14 cellular contexts compared by ENCODE assay signal in genomic region chr9:113853333-113853732, GRCh38. TPM values are rescaled to one million over a fixed set of nuclear protein-coding genes. Genes with fewer than 3 reads are reported as not detected.
A peak's percentile ranks its signal among the peaks of the same experiment; 100 is the strongest.
DNase-seq lines count a peak whose midpoint lies in the region; ATAC-seq and TF ChIP-seq lines count a peak whose summit lies in the region.
"Had no signal": no experiment of that assay in that cellular context is flagged by ENCODE, and none has a peak within 500 bp of the region (broad histone marks: within the 10 kb centered on the region; RNA-seq: fewer than 3 reads in every experiment).

No MANE protein-coding gene starts in this region.

- no peak overlapping the region for H3K9ac ChIP-seq in HCT116 (ENCODE audit: low read length)

- no peak for TF ChIP-seq POLR2A in HCT116 (IDR thresholded peaks at IDR 0.05; ENCODE audit: borderline replicate concordance, extremely low read depth, insufficient read depth, insufficient read length)

- CTCF ChIA-PET in HCT116 (lab: Charles Lee) = no interaction called here

- H3K4me3 ChIP-seq in HCT116 (replicated peaks in 1 of 2; ENCODE audit: low read depth in 1 of 2, low read length in 2 of 2) = no peak overlapping the region
- H3K4me3 ChIP-seq: MG63, spleen had no signal

- peaks cover 23% of the 10 kb centered on the region for H3K4me1 Mint-ChIP-seq in CD14-positive monocyte
- peaks cover 9% of the 10 kb centered on the region for H3K4me1 Mint-ChIP-seq in stimulated activated naive CD8-positive, alpha-beta T cell treated with anti-CD3 and anti-CD28 coated beads, Interleukin-15, amount 100 ng/mL, for 72 hours
- peaks cover 8% of the 10 kb centered on the region for H3K4me1 Mint-ChIP-seq in activated T-cell treated with anti-CD3 and anti-CD28 coated beads, Interleukin-2, amount 50 U/mL, for 24 hours (ENCODE audit: low read depth)

- no peak overlapping the region for H3K27ac ChIP-seq in HCT116 (ENCODE audit: low read depth, low read length)
- H3K27ac ChIP-seq: spleen had no signal

- no peaks in the 10 kb centered on the region for H3K27me3 ChIP-seq in HCT116 (ENCODE audit: insufficient read depth, low read length)
- H3K27me3 ChIP-seq: MG63, spleen had no signal

- H3K9me2 ChIP-seq in HCT116 (ENCODE audit: insufficient read depth) = no peaks in the 10 kb centered on the region

- peak; percentile 19; the same call in 1 of the 2 replicates for TF ChIP-seq RAD21 in HCT116 (IDR thresholded peaks at IDR 0.05; ENCODE audit: low read depth)

- intact Hi-C loops in CD14-positive monocyte (cut with micrococcal nuclease) (no loop called here), HCT116 (cut with micrococcal nuclease) (no loop called here)

- no peaks in the 10 kb centered on the region for H3K79me2 ChIP-seq in HCT116 (ENCODE audit: insufficient read depth, low read length)

- no peaks in the 10 kb centered on the region for H3K36me3 ChIP-seq in HCT116 (ENCODE audit: control insufficient read depth in 1 of 2, insufficient read depth in 2 of 2, low read length in 2 of 2)
- H3K36me3 ChIP-seq: MG63, spleen had no signal

- DNase-seq in CD14-positive monocyte (ENCODE audit: low spot score) (no peak), HCT116 (ENCODE audit: low read depth, low spot score) (no peak), amniotic epithelial cell (ENCODE audit: low read depth) (peak; percentile 28), left lobe of liver (ENCODE audit: low spot score) (no peak), H4 (ENCODE audit: low spot score) (no peak)
- DNase-seq in stimulated activated naive CD8-positive, alpha-beta T cell treated with anti-CD3 and anti-CD28 coated beads, Interleukin-15, amount 100 ng/mL, for 72 hours = no peak
- DNase-seq in activated T-cell treated with anti-CD3 and anti-CD28 coated beads, Interleukin-2, amount 50 U/mL, for 24 hours = no peak
- DNase-seq in activated CD4-positive, alpha-beta T cell treated with anti-CD3 and anti-CD28 coated beads, Interleukin-2, amount 50 U/mL, for 4 hours = no peak
- DNase-seq: hippocampal formation, MG63, spleen, T1000, trophoblast cell had no signal

- H4K20me1 ChIP-seq in HCT116 (ENCODE audit: insufficient read depth) = no peaks in the 10 kb centered on the region

- no peak overlapping the region for H3K4me3 Mint-ChIP-seq in CD14-positive monocyte
- no peak overlapping the region for H3K4me3 Mint-ChIP-seq in stimulated activated naive CD8-positive, alpha-beta T cell treated with anti-CD3 and anti-CD28 coated beads, Interleukin-15, amount 100 ng/mL, for 72 hours
- no peak overlapping the region for H3K4me3 Mint-ChIP-seq in activated T-cell treated with anti-CD3 and anti-CD28 coated beads, Interleukin-2, amount 50 U/mL, for 24 hours
- H3K4me3 Mint-ChIP-seq: activated naive CD4-positive, alpha-beta T cell treated with anti-CD3 and anti-CD28 coated beads, Interleukin-2, amount 50 U/mL, for 24 hours had no signal

- peaks cover 6 to 15% (median 9%) of the 10 kb centered on the region in 7 donors for H3K9me3 Mint-ChIP-seq in CD14-positive monocyte
- H3K9me3 Mint-ChIP-seq in stimulated activated naive CD8-positive, alpha-beta T cell treated with anti-CD3 and anti-CD28 coated beads, Interleukin-15, amount 100 ng/mL, for 72 hours = peaks cover 9 to 18% of the 10 kb centered on the region in 2 donors
- H3K9me3 Mint-ChIP-seq in activated T-cell treated with anti-CD3 and anti-CD28 coated beads, Interleukin-2, amount 50 U/mL, for 24 hours = peaks cover 18% of the 10 kb centered on the region

- H3K9me3 ChIP-seq in HCT116 (ENCODE audit: control insufficient read depth in 1 of 2, insufficient read depth in 1 of 2, low read depth in 1 of 2, low read length in 2 of 2) = no peaks in the 10 kb centered on the region; a peak in 1 of 4 replicates

- no TSS peak for BruUV-seq in HCT116 (replicated peaks; lab: Mats Ljungman, UMichigan)

- ATAC-seq in HCT116 (peak; percentile 81; the same call in 1 of the 2 replicates), left lobe of liver (peak; percentile 98)
- ATAC-seq in stimulated activated naive CD8-positive, alpha-beta T cell treated with anti-CD3 and anti-CD28 coated beads, Interleukin-15, amount 100 ng/mL, for 72 hours = no peak

- peak; percentile 42 for TF ChIP-seq CTCF in CD14-positive monocyte (IDR thresholded peaks at IDR 0.05)
- TF ChIP-seq CTCF in HCT116 (IDR thresholded peaks at IDR 0.05 in 2 of 3, conservative IDR thresholded peaks at IDR 0.05 in 1 of 3; ENCODE audit: borderline replicate concordance in 1 of 3, insufficient read depth in 1 of 3, low read depth in 2 of 3, low read length in 2 of 3) = peak; percentile 32 to 63 (median 58); a peak in 5 of 6 replicates

- POLR2A ChIA-PET in HCT116 (lab: Charles Lee) = no interaction called here

- no peaks in the 10 kb centered on the region for H3K4me1 ChIP-seq in HCT116 (ENCODE audit: control insufficient read depth in 1 of 2, insufficient read depth in 2 of 2, low read length in 2 of 2)
- H3K4me1 ChIP-seq: spleen had no signal

- peaks cover 0 to 2% (median 0%) of the 10 kb centered on the region in 3 donors for H3K27me3 Mint-ChIP-seq in CD14-positive monocyte (ENCODE audit: low read depth in 3 of 3)
- H3K27me3 Mint-ChIP-seq in stimulated activated naive CD8-positive, alpha-beta T cell treated with anti-CD3 and anti-CD28 coated beads, Interleukin-15, amount 100 ng/mL, for 72 hours = peaks cover 7% of the 10 kb centered on the region
- peaks cover 30% of the 10 kb centered on the region for H3K27me3 Mint-ChIP-seq in activated T-cell treated with anti-CD3 and anti-CD28 coated beads, Interleukin-2, amount 50 U/mL, for 24 hours

- RAD21 ChIA-PET in HCT116 (lab: Charles Lee; ENCODE audit: low non-redundant PET in 1 of 2, low total read pairs in 2 of 2, uncharacterized antibody in 2 of 2, unreplicated experiment in 2 of 2) = no interaction called here

- H3K4me2 ChIP-seq in HCT116 (ENCODE audit: low read length) = no peak overlapping the region

- H2AFZ ChIP-seq in HCT116 (ENCODE audit: low read depth, low read length, poor library complexity, severe bottlenecking) = no peak overlapping the region

- no peaks in the 10 kb centered on the region for H3K36me3 Mint-ChIP-seq in CD14-positive monocyte
- H3K36me3 Mint-ChIP-seq in activated T-cell treated with anti-CD3 and anti-CD28 coated beads, Interleukin-2, amount 50 U/mL, for 24 hours (ENCODE audit: low read depth) = no peaks in the 10 kb centered on the region

- no peak overlapping the region for H3K27ac Mint-ChIP-seq in CD14-positive monocyte
- no peak overlapping the region for H3K27ac Mint-ChIP-seq in stimulated activated naive CD8-positive, alpha-beta T cell treated with anti-CD3 and anti-CD28 coated beads, Interleukin-15, amount 100 ng/mL, for 72 hours
- H3K27ac Mint-ChIP-seq in activated T-cell treated with anti-CD3 and anti-CD28 coated beads, Interleukin-2, amount 50 U/mL, for 24 hours = no peak overlapping the region
- H3K27ac Mint-ChIP-seq: activated naive CD4-positive, alpha-beta T cell treated with anti-CD3 and anti-CD28 coated beads, Interleukin-2, amount 50 U/mL, for 24 hours had no signal

TF ChIP-seq in HCT116, 20 proteins besides CTCF, POLR2A, EP300 and RAD21:
- TF ChIP-seq CBX3 (IDR thresholded peaks at IDR 0.05; ENCODE audit: low read depth) (peak; percentile 36; the same call in 1 of the 2 replicates), TCF7L2 (IDR thresholded peaks at IDR 0.05; ENCODE audit: borderline replicate concordance, extremely low read depth, insufficient read depth, insufficient read length) (no peak)

RNA-seq across cellular contexts. Expression of gene ZNF618, which starts 22.8 kb away (rescaled TPM):
- polyA plus RNA-seq in CD14-positive monocyte = under 1 TPM; 0.53 to 0.78 TPM
- 13.5 TPM for total RNA-seq in HCT116 (2021; ENCODE audit: unreplicated experiment)
- 7.1 and 7.5 TPM in 2 replicates for polyA plus RNA-seq in HCT116 (2012)
- total RNA-seq in left lobe of liver = 5.7 TPM
- 4.8 and 4.9 TPM in 2 replicates for total RNA-seq in H4 (2014; rRNA removed; shearing (Covaris generic))
